10 cellular contexts compared by ENCODE assay signal in the genomic region with DNA sequence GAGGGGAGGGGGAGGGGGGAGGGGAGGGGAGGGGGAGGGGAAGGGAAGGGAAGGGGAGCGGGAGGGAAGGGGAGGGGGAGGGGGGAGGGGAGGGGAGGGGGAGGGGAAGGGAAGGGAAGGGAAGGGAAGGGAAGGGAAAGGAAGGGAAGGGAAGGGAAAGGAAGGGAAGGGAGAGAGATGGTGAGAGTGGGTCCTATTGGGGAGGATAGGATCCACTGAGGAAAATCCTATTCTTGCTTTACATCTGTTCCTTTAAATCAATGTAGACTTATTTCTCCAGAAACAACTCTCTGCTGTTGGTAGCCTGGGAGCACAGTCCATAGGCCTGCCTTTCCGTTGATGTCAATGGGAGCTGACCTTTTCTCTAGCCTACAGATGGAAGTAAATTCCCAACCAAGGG. TPM values are rescaled to one million over a fixed set of nuclear protein-coding genes. Genes with fewer than 3 reads are reported as not detected.
"Had no signal": no experiment of that assay in that cellular context is flagged by ENCODE, and none has a peak within 500 bp of the region (broad histone marks: within the 10 kb centered on the region; RNA-seq: fewer than 3 reads in every experiment).

No MANE protein-coding gene starts in this region.

RNA-seq across cellular contexts. Expression of a gene that starts 10.1 kb away (rescaled TPM):
- total RNA-seq: activated naive CD4-positive, alpha-beta T cell treated with anti-CD3 and anti-CD28 coated beads for 36 hours; activated naive CD8-positive, alpha-beta T cell treated with anti-CD3 and anti-CD28 coated beads for 36 hours; activated naive CD8-positive, alpha-beta T cell treated with anti-CD3 and anti-CD28 coated beads, Interleukin-2, amount 10 ng/mL, durations not matched to agents 7 days and 5 days; activated T-cell treated with anti-CD3 and anti-CD28 coated beads, Interleukin-2, amount 50 U/mL, for 4 hours; activated T-helper 1 cell treated with anti-CD3 and anti-CD28 coated beads, Interleukin-12 subunit alpha, Interleukin-12 subunit beta, Interleukin-2, Interleukin-4 antibody, amounts not matched to agents 30 ng/mL and 10 ng/mL and 1 ng/mL, durations not matched to agents 14 hours and 24 hours and 36 hours; activated T-helper 17 cell treated with anti-CD3 and anti-CD28 coated beads, Interleukin-2, amount 50 U/mL, for 72 hours; activated T-helper 2 cell treated with anti-CD3 and anti-CD28 coated beads, Interferon-gamma antibody, Interleukin-2, Interleukin-4, amounts not matched to agents 10 μg/mL and 5 μg/mL and 100 μg/mL, durations not matched to agents 14 hours and 24 hours and 36 hours; ascending aorta; body of pancreas; chondrocyte had no signal
